Comparison of ENCODE assay signal across 16 cellular contexts in the genomic region with DNA sequence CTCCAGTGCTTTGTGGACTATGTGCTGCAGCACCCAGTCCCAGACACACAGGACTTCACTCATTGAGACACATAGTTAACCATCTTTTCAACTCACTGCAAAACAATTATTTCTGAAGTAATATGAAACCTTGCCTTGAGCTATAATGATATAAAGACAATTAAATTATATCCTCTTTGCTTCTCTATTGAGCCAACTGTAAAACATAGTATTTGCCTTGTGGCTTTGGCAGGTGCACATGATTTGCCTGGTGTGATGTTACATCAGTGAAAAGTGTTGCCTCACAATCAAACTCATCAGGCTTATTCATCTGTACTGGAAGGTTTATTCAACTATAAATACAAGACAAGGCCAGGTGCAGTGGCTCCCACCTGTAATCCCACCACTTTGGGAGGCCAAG.
DNase-seq lines count a peak whose midpoint lies in the region; ATAC-seq, FAIRE-seq and TF ChIP-seq lines count a peak whose summit lies in the region.
"Had no signal": no experiment of that assay in that cellular context is flagged by ENCODE, and none has a peak within 500 bp of the region (broad histone marks: within the 10 kb centered on the region; RNA-seq: fewer than 3 reads in every experiment).

No MANE protein-coding gene starts in this region.

- H3K27me3 ChIP-seq in RWPE2 (ENCODE audit: insufficient read depth, poor library complexity, severe bottlenecking): no peaks in the 10 kb centered on the region
- H3K27me3 ChIP-seq: foreskin keratinocyte had no signal

- ATAC-seq in RWPE2 (ENCODE audit: low read depth): peak; percentile 20; the same call in 2 of the 3 replicates
- ATAC-seq in GM19023 (IDR thresholded peaks at IDR 0.05; ENCODE audit: unreplicated experiment): no peak
- ATAC-seq: activated T-cell treated with anti-CD3 and anti-CD28 coated beads, Interleukin-2, amount 50 U/mL, for 4 hours; foreskin keratinocyte; GM12878; psoas muscle had no signal

- no peak for TF ChIP-seq CTCF in RWPE2 (IDR thresholded peaks at IDR 0.05; ENCODE audit: poor library complexity, severe bottlenecking)

- H3K27ac ChIP-seq in RWPE2 (ENCODE audit: poor library complexity, severe bottlenecking): peak overlapping the region; percentile 63
- H3K27ac ChIP-seq: foreskin keratinocyte, psoas muscle had no signal

- TF ChIP-seq POLR2A in GM12892 (IDR thresholded peaks at IDR 0.05; ENCODE audit: low read depth, low read length): no peak

- no peak overlapping the region for H3K4me3 ChIP-seq in RWPE2 (ENCODE audit: severe bottlenecking)
- H3K4me3 ChIP-seq: GM12878, psoas muscle had no signal

- H3K9me3 ChIP-seq in RWPE2 (ENCODE audit: severe bottlenecking): no peaks in the 10 kb centered on the region
- H3K9me3 ChIP-seq: psoas muscle had no signal

- DNase-seq in GM12892 (ENCODE audit: insufficient read length) (no peak), NCI-H2081 (lab: John Stamatoyannopoulos, UW) (peak; percentile 37 to 87), RWPE2 (ENCODE audit: low spot score) (no peak), iris pigment epithelial cell (ENCODE audit: low read depth) (peak; percentile 27)
- DNase-seq in stimulated activated CD4-positive, alpha-beta T cell treated with anti-CD3 and anti-CD28 coated beads, Interleukin-4, amount 100 ng/mL, for 24 hours: no peak
- DNase-seq in stimulated activated CD4-positive, alpha-beta T cell treated with anti-CD3 and anti-CD28 coated beads, Interleukin-12 subunit alpha, Interleukin-12 subunit beta, amount 100 ng/mL, for 4 hours: no peak
- no peak for DNase-seq in activated effector memory CD4-positive, alpha-beta T cell treated with anti-CD3 and anti-CD28 coated beads, Interleukin-2, amount 50 U/mL, for 16 hours
- DNase-seq: activated CD4-positive, alpha-beta T cell treated with anti-CD3 and anti-CD28 coated beads for 4 hours; activated T-cell treated with anti-CD3 and anti-CD28 coated beads, Interleukin-2, amount 50 U/mL, for 4 hours; effector CD4-positive, alpha-beta T cell; foreskin keratinocyte; Kasumi-1; psoas muscle had no signal

- H3K4me1 ChIP-seq in RWPE2 (ENCODE audit: insufficient read depth, poor library complexity, severe bottlenecking): peaks cover 31% of the 10 kb centered on the region
- H3K4me1 ChIP-seq: psoas muscle had no signal

- peak; percentile 30 for FAIRE-seq in GM12892 (lab: Jason Lieb, UNC)
- FAIRE-seq: astrocyte, GM12878 had no signal

- no peaks in the 10 kb centered on the region; the same call in 1 of the 2 replicates for H3K36me3 ChIP-seq in RWPE2 (ENCODE audit: low read depth)

Comparison
In these comparisons a context has a peak if more than half of its experiments do, and no peak if none do; other contexts are left out.
1. DNase-seq: peak in NCI-H2081 (2 of 2) and iris pigment epithelial cell (single experiment); none in GM12892 (single experiment), RWPE2 (single experiment), stimulated activated CD4-positive, alpha-beta T cell treated with anti-CD3 and anti-CD28 coated beads, Interleukin-4, amount 100 ng/mL, for 24 hours (single experiment), stimulated activated CD4-positive, alpha-beta T cell treated with anti-CD3 and anti-CD28 coated beads, Interleukin-12 subunit alpha, Interleukin-12 subunit beta, amount 100 ng/mL, for 4 hours (single experiment) and activated effector memory CD4-positive, alpha-beta T cell treated with anti-CD3 and anti-CD28 coated beads, Interleukin-2, amount 50 U/mL, for 16 hours (single experiment).